Comparison of ENCODE assay signal across 18 cellular contexts in the genomic region with DNA sequence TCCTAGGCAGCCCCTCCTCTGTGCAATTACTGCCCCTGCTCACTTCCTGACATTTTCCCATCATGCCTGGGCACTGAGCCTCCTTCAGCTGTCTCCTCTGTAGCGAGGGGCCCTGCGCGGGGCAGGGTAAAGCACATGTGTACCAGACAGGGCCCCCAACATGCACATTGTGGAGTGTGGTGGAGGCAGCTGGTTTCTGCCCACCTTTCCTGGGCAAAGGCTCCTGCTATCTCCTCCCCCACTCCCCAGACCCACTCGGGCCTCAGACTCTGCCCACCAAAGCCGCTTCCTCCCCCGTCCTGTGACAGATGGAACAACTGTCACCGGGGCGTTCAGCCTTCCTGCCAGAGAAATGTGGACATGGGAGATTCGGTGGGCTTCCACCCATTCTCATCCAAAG. TPM values are rescaled to one million over a fixed set of nuclear protein-coding genes. Genes with fewer than 3 reads are reported as not detected.
DNase-seq lines count a peak whose midpoint lies in the region; ATAC-seq and TF ChIP-seq lines count a peak whose summit lies in the region.
"Had no signal": no experiment of that assay in that cellular context is flagged by ENCODE, and none has a peak within 500 bp of the region (broad histone marks: within the 10 kb centered on the region; RNA-seq: fewer than 3 reads in every experiment).

No MANE protein-coding gene starts in this region.

- H3K4me1 ChIP-seq in right cardiac atrium (ENCODE audit: control insufficient read depth, insufficient read depth, low read length) (no peaks in the 10 kb centered on the region), heart right ventricle (peaks cover 0 to 18% (median 9%) of the 10 kb centered on the region in 9 donors), OCI-LY1 (ENCODE audit: insufficient read depth, low read length, severe bottlenecking) (peaks cover 23% of the 10 kb centered on the region), thymus (ENCODE audit: control insufficient read depth, insufficient read depth, low read length) (peaks cover 57% of the 10 kb centered on the region)
- H3K4me1 ChIP-seq: BE2C had no signal

- 67% methylated on average over 9 of the region's 9 CpGs for WGBS in right cardiac atrium
- 66 to 75% methylated on average over 9 of the region's 9 CpGs for WGBS in heart right ventricle, 2 donors
- WGBS in thymus, result 7% methylated on average over 9 of the region's 9 CpGs

- H2AFZ ChIP-seq in OCI-LY1 (ENCODE audit: low read length), result no peak overlapping the region

- no peaks in the 10 kb centered on the region for H3K9me2 ChIP-seq in OCI-LY1 (ENCODE audit: low read depth, low read length)

- H4K20me1 ChIP-seq in OCI-LY1 (ENCODE audit: insufficient read depth, low read length), result no peaks in the 10 kb centered on the region

- no peaks in the 10 kb centered on the region for H3K27me3 Mint-ChIP-seq in central memory CD8-positive, alpha-beta T cell

- H3K4me3 ChIP-seq in right cardiac atrium (ENCODE audit: low read length), result no peak overlapping the region
- no peak overlapping the region for H3K4me3 ChIP-seq in heart right ventricle
- no peak overlapping the region for H3K4me3 ChIP-seq in OCI-LY1 (ENCODE audit: low read depth, low read length, poor library complexity, severe bottlenecking)
- H3K4me3 ChIP-seq in thymus (ENCODE audit: low read length), result no peak overlapping the region
- H3K4me3 ChIP-seq: MG63, sigmoid colon had no signal

- H3K79me2 ChIP-seq in OCI-LY1 (ENCODE audit: insufficient read depth, low read length), result no peaks in the 10 kb centered on the region

- intact Hi-C loops in right cardiac atrium (cut with DNase I) (no loop called here), heart right ventricle (cut with DNase I) (no loop called here)

- ATAC-seq in right cardiac atrium (no peak), heart right ventricle (no peak), HG02678 (IDR thresholded peaks at IDR 0.05; ENCODE audit: unreplicated experiment) (no peak), GM21423 (IDR thresholded peaks at IDR 0.05; ENCODE audit: unreplicated experiment) (no peak)
- ATAC-seq in central memory CD8-positive, alpha-beta T cell (replicated peaks; ENCODE audit: extremely low read depth, poor library complexity, severe bottlenecking), result no peak
- ATAC-seq: left colon had no signal

- H3K27me3 ChIP-seq in right cardiac atrium (ENCODE audit: control insufficient read depth, insufficient read depth) (no peaks in the 10 kb centered on the region), heart right ventricle (no peaks in the 10 kb centered on the region), OCI-LY1 (ENCODE audit: insufficient read depth, low read length) (no peaks in the 10 kb centered on the region), thymus (ENCODE audit: control insufficient read depth, insufficient read depth) (no peaks in the 10 kb centered on the region)
- H3K27me3 ChIP-seq: BE2C, MG63, sigmoid colon had no signal

- DNase-seq in right cardiac atrium, result peak in 2 of 3 donors; percentile 42 to 54
- DNase-seq in heart right ventricle, result no peak
- DNase-seq in central memory CD8-positive, alpha-beta T cell (ENCODE audit: low spot score in 2 of 2), result no peak
- no peak for DNase-seq in NCI-H1436 (lab: John Stamatoyannopoulos, UW)
- DNase-seq: activated CD4-positive, alpha-beta T cell treated with anti-CD3 and anti-CD28 coated beads, Interleukin-2, amount 50 U/mL, for 4 hours; BE2C; left colon; MG63; OCI-M1; sigmoid colon; stimulated activated CD4-positive, alpha-beta T cell treated with anti-CD3 and anti-CD28 coated beads, Interleukin-4, amount 100 ng/mL, for 24 hours; stimulated activated naive CD4-positive, alpha-beta T cell treated with Interleukin-2 at 50 U/mL for 16 hours had no signal

- TF ChIP-seq CTCF in heart right ventricle (IDR thresholded peaks at IDR 0.05) (no peak), OCI-LY1 (IDR thresholded peaks at IDR 0.05; ENCODE audit: low read length) (no peak)

- peaks cover 46% of the 10 kb centered on the region for H3K36me3 Mint-ChIP-seq in central memory CD8-positive, alpha-beta T cell (ENCODE audit: insufficient read depth)

- H3K9ac ChIP-seq in OCI-LY1 (ENCODE audit: low read length), result no peak overlapping the region

- no peaks in the 10 kb centered on the region for H3K9me3 ChIP-seq in right cardiac atrium (ENCODE audit: control insufficient read depth, low read length)
- H3K9me3 ChIP-seq in heart right ventricle, result no peaks in the 10 kb centered on the region
- H3K9me3 ChIP-seq in OCI-LY1 (ENCODE audit: low read length), result no peaks in the 10 kb centered on the region
- H3K9me3 ChIP-seq in thymus (ENCODE audit: control insufficient read depth), result no peaks in the 10 kb centered on the region
- H3K9me3 ChIP-seq: BE2C, MG63, sigmoid colon had no signal

- peak overlapping the region; percentile 83 for H3K27ac Mint-ChIP-seq in central memory CD8-positive, alpha-beta T cell (ENCODE audit: low read depth)

- H3K27ac ChIP-seq in right cardiac atrium (ENCODE audit: low read length) (no peak overlapping the region), heart right ventricle (no peak overlapping the region), OCI-LY1 (ENCODE audit: low read depth, low read length, poor library complexity, severe bottlenecking) (peak overlapping the region; percentile 2), thymus (ENCODE audit: low read depth) (peak overlapping the region; percentile 79)
- H3K27ac ChIP-seq: epithelial cell of prostate, sigmoid colon had no signal

- peaks cover 14% of the 10 kb centered on the region for H3K4me1 Mint-ChIP-seq in central memory CD8-positive, alpha-beta T cell

- H3K36me3 ChIP-seq in heart right ventricle, result peaks cover 0 to 65% (median 10%) of the 10 kb centered on the region in 9 donors
- H3K36me3 ChIP-seq in OCI-LY1 (ENCODE audit: insufficient read depth, low read length), result peaks cover 29% of the 10 kb centered on the region; the same call in 1 of the 2 replicates
- H3K36me3 ChIP-seq in thymus (ENCODE audit: control insufficient read depth, insufficient read depth), result peaks cover 32% of the 10 kb centered on the region

- no peaks in the 10 kb centered on the region for H3F3A ChIP-seq in OCI-LY1 (ENCODE audit: insufficient read depth, low read length)

- no peaks in the 10 kb centered on the region for H3K9me3 Mint-ChIP-seq in central memory CD8-positive, alpha-beta T cell

- no peak overlapping the region for H3K4me2 ChIP-seq in OCI-LY1 (ENCODE audit: low read length)

- H3K4me3 Mint-ChIP-seq in central memory CD8-positive, alpha-beta T cell, result peak overlapping the region; percentile 55

RNA-seq across cellular contexts. Expression of a gene that starts 2.9 kb away (rescaled TPM):
- total RNA-seq in right cardiac atrium (1 to 10 TPM; 6.4 to 9.4 (median 7.8) TPM), heart right ventricle (10 to 100 TPM in 3 of 10 donors, 1 to 10 TPM in 7; 4.0 to 11.8 (median 8.1) TPM)
- polyA plus RNA-seq in right cardiac atrium (9.9 TPM), heart right ventricle (10 to 100 TPM; 11.1 to 35.6 TPM), thymus (32.2 TPM)

RNA-seq across cellular contexts. Expression of a gene that starts 15.2 kb away (rescaled TPM):
- under 1 TPM in 2 of 4 donors, not detected in 2; 0.09 to 0.26 TPM for total RNA-seq in right cardiac atrium
- 0.36 TPM for polyA plus RNA-seq in right cardiac atrium
- under 1 TPM in 7 of 10 donors, not detected in 3; 0.11 to 0.64 (median 0.15) TPM for total RNA-seq in heart right ventricle
- under 1 TPM; 0.03 to 0.22 TPM for polyA plus RNA-seq in heart right ventricle
- 0.16 TPM for polyA plus RNA-seq in thymus
- total RNA-seq: myocyte had no signal

RNA-seq across cellular contexts. Expression of a gene that starts 28.0 kb away (rescaled TPM):
- total RNA-seq in right cardiac atrium (100 to 1,000 TPM in 3 of 4 donors, 10 to 100 TPM in 1; 91.7 to 111 (median 105) TPM), heart right ventricle (100 to 1,000 TPM; 115 to 183 (median 121) TPM)
- polyA plus RNA-seq in right cardiac atrium (102 TPM), heart right ventricle (100 to 1,000 TPM; 133 to 135 TPM), thymus (89.2 TPM)

Comparison
In these comparisons a context has a peak if more than half of its experiments do, and no peak if none do; other contexts are left out.
1. DNase-seq: peak in right cardiac atrium (2 of 3); none in heart right ventricle (0 of 2), central memory CD8-positive, alpha-beta T cell (0 of 2) and NCI-H1436 (single experiment).
2. H3K27ac ChIP-seq: peak in OCI-LY1 (single experiment) and thymus (single experiment); none in right cardiac atrium (single experiment) and heart right ventricle (0 of 10).